Comparison of ENCODE assay signal across 8 cellular contexts in the genomic region with DNA sequence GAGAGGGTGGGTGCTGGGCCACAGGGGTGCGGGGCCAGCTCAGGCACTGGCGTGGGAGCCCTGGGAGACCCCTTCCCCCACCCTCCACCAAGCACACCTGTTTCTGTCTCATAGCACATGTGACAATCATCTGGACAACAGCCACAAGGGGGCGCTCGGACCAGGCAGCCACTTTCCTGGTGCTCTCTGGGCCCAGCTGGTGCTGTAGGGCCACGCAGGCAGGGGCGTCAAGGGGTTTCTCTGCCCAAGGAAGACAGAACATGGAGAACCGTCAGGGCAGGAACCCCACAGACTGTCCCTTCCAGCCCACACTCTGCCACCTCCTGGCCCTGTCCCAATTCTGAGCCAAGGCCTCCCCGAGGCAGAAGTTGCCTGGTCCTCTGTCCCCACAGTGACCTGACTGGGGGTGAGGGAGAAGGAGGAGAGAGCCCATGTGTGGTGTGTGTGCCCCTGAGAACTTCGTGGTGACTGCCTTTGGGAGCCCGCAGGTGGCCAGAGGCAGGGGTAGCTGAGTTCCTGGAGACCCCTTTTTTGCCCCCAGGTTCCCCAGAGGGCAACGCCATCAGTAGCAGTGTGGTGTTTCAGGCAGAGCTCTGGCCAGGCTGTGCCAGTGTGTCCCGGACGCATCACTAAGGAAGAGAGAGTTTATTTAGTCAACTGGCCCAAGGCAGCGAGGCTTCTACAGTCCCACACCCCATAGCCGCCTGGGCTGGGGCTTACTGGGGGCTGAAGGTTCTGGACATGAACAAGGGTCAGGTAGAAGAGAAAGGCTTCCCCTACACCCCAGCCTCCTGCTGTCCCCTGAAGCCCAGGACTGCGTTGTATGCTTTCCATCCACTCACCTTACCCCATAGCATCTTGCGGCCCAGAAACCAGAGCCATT. TPM values are rescaled to one million over a fixed set of nuclear protein-coding genes. Genes with fewer than 3 reads are reported as not detected.
DNase-seq lines count a peak whose midpoint lies in the region; ATAC-seq and TF ChIP-seq lines count a peak whose summit lies in the region.

No MANE protein-coding gene starts in this region.

- H3K36me3 ChIP-seq in Karpas-422 (ENCODE audit: insufficient read depth, low read length) = peaks cover 31% of the 10 kb centered on the region
- no peaks in the 10 kb centered on the region for H3K36me3 ChIP-seq in prostate gland

- no peaks in the 10 kb centered on the region for H4K20me1 ChIP-seq in Karpas-422 (ENCODE audit: insufficient read depth, low read depth, low read length)

- no peak overlapping the region for H3K27ac ChIP-seq in Karpas-422 (ENCODE audit: low read length)
- no peak overlapping the region for H3K27ac ChIP-seq in prostate gland

- no peak overlapping the region for H3K9ac ChIP-seq in Karpas-422 (ENCODE audit: low read length)

- intact Hi-C loops in Right ventricle myocardium inferior (cut with DNase I) (loop anchor here (10.0 kb wide), 2 partner anchors 113 to 223 kb away; partner anchors contain the start of genes CNOT1 and GOT2), prostate gland (cut with DNase I) (loop anchor here (10.0 kb wide), 1 partner anchor 243 kb away; no protein-coding TSS in a partner anchor)

- no peak for ATAC-seq in Right ventricle myocardium inferior

- in situ Hi-C loops in SK-MEL-5 (cut with HindIII; ENCODE audit: low pct_unique_long_range_greater_than_20kb, low sequenced_read_pairs) = no loop called here

- H3K27me3 ChIP-seq in Karpas-422 (ENCODE audit: low read length) (no peaks in the 10 kb centered on the region), prostate gland (replicated peaks; ENCODE audit: insufficient read depth) (no peaks in the 10 kb centered on the region)

- H3K4me1 ChIP-seq in Karpas-422 (ENCODE audit: low read length) (0 out of 2 replicates have a peak, but pooled peaks cover 3% of the 10 kb centered on the region), prostate gland (replicated peaks) (peaks cover 10% of the 10 kb centered on the region)

- H3K9me2 ChIP-seq in Karpas-422 (replicated peaks; ENCODE audit: insufficient read depth, low read length) = no peaks in the 10 kb centered on the region

- H2AFZ ChIP-seq in Karpas-422 (ENCODE audit: low read length) = no peak overlapping the region

- no peak overlapping the region for H3K4me2 ChIP-seq in Karpas-422 (ENCODE audit: low read depth, low read length, poor library complexity, severe bottlenecking)

- no peak overlapping the region for H3K4me3 ChIP-seq in Karpas-422 (ENCODE audit: low read length)
- no peak overlapping the region for H3K4me3 ChIP-seq in prostate gland

- TF ChIP-seq POLR2A in prostate gland (IDR thresholded peaks at IDR 0.05) = no peak

- H3K9me3 ChIP-seq in Karpas-422 (ENCODE audit: low read length) (no peaks in the 10 kb centered on the region), prostate gland (no peaks in the 10 kb centered on the region)

- peak; percentile 84 for DNase-seq in activated gamma-delta T cell treated with Interleukin-2 at 50 U/mL for 16 hours
- DNase-seq in activated gamma-delta T cell (lab: John Stamatoyannopoulos, UW) = no peak
- DNase-seq in Karpas-422 = peak; percentile 92
- DNase-seq in SK-MEL-5 (ENCODE audit: low read depth, low spot score) = peak; percentile 71
- DNase-seq in activated naive CD4-positive, alpha-beta T cell treated with Interleukin-2 at 50 U/mL for 16 hours = peak; percentile 85
- DNase-seq in Right ventricle myocardium inferior (ENCODE audit: missing footprints) = peak; percentile 88
- DNase-seq in prostate gland (ENCODE audit: low spot score) = peak; percentile 63
- DNase-seq in GM19238 (ENCODE audit: insufficient read length, low spot score) = no peak

- H3K79me2 ChIP-seq in Karpas-422 (ENCODE audit: low read length) = no peaks in the 10 kb centered on the region

- 58% methylated on average over 17 of the region's 17 CpGs for WGBS in prostate gland

- TF ChIP-seq CTCF in prostate gland (IDR thresholded peaks at IDR 0.05) = peak; percentile 33 to 76 (median 67)

RNA-seq across cellular contexts. Expression of gene SETD6, which starts 3.1 kb away (rescaled TPM):
- total RNA-seq in Karpas-422 (2014; rRNA removed; shearing (Covaris generic); ENCODE audit: low replicate concordance) = 2.9 and 5.6 TPM in 2 replicates
- total RNA-seq in SK-MEL-5 (2014; rRNA removed; shearing (Covaris generic)) = 1.3 TPM in 2 replicates
- 0.86 and 1.4 TPM in 2 replicates for polyA plus RNA-seq in SK-MEL-5 (2015; cell fraction: cytosol; rRNA removed)
- polyA plus RNA-seq in SK-MEL-5 (2015; cell fraction: nucleus; rRNA removed) = 10.3 and 24.5 TPM in 2 replicates
- total RNA-seq in Right ventricle myocardium inferior (13.0 TPM), prostate gland (10 to 100 TPM; 45.4 to 55.8 TPM)

RNA-seq across cellular contexts. Expression of gene NDRG4, which starts 12.2 kb away (rescaled TPM):
- total RNA-seq in Karpas-422 (2014; rRNA removed; shearing (Covaris generic); ENCODE audit: low replicate concordance) = 11.9 and 37.3 TPM in 2 replicates
- 0.05 TPM in 1 of 2 replicates, not detected in the other for total RNA-seq in SK-MEL-5 (2014; rRNA removed; shearing (Covaris generic))
- polyA plus RNA-seq in SK-MEL-5 (2015; cell fraction: cytosol; rRNA removed) = 0.02 and 0.22 TPM in 2 replicates
- polyA plus RNA-seq in SK-MEL-5 (2015; cell fraction: nucleus; rRNA removed) = 0.09 TPM in 1 of 2 replicates, not detected in the other
- total RNA-seq in Right ventricle myocardium inferior (337 TPM), prostate gland (100 to 1,000 TPM in 1 of 2 donors, 10 to 100 TPM in 1; 13.4 to 359 TPM)

Comparison
In these comparisons a context has a peak if more than half of its experiments do, and no peak if none do; other contexts are left out.
1. DNase-seq: peak in activated gamma-delta T cell treated with Interleukin-2 at 50 U/mL for 16 hours (single experiment), Karpas-422 (single experiment), SK-MEL-5 (single experiment), activated naive CD4-positive, alpha-beta T cell treated with Interleukin-2 at 50 U/mL for 16 hours (single experiment), Right ventricle myocardium inferior (single experiment) and prostate gland (single experiment); none in activated gamma-delta T cell (single experiment) and GM19238 (single experiment).
2. RNA of gene NDRG4, which starts 12.2 kb away (total RNA-seq): 13.4 to 359 TPM in prostate gland, 337 TPM in Right ventricle myocardium inferior (single experiment) and 11.9 to 37.3 TPM in Karpas-422; 0.05 TPM in SK-MEL-5; every median in the first group is over 10 times any median in the second.